In genomic region chr17:49996495-49997255, GRCh38 we compare ENCODE assay signal across 8 cellular contexts. TPM values are rescaled to one million over a fixed set of nuclear protein-coding genes. Genes with fewer than 3 reads are reported as not detected.
DNase-seq lines count a peak whose midpoint lies in the region; ATAC-seq and TF ChIP-seq lines count a peak whose summit lies in the region.

No MANE protein-coding gene starts in this region.

- peak; percentile 98 for TF ChIP-seq CTCF in RWPE1 (conservative IDR thresholded peaks at IDR 0.05; ENCODE audit: low read depth)
- TF ChIP-seq CTCF in heart right ventricle (IDR thresholded peaks at IDR 0.05) = peak; percentile 94 to 99 (median 98)
- TF ChIP-seq CTCF in sigmoid colon (IDR thresholded peaks at IDR 0.05) = peak; percentile 91 to 98 (median 94)

- H3K27me3 ChIP-seq in heart right ventricle (peaks cover 29 to 99% (median 96%) of the 10 kb centered on the region in 7 donors), sigmoid colon (peaks cover 40 to 98% (median 87%) of the 10 kb centered on the region in 3 donors)

- peaks cover 7 to 37% (median 31%) of the 10 kb centered on the region in 9 donors for H3K4me1 ChIP-seq in heart right ventricle
- H3K4me1 ChIP-seq in sigmoid colon = peaks cover 0 to 38% (median 37%) of the 10 kb centered on the region in 4 donors

- peak; percentile 72 for DNase-seq in CD1c-positive myeloid dendritic cell (ENCODE audit: extremely low spot score)
- peak; percentile 20 for DNase-seq in HS-27A (ENCODE audit: low read depth)
- peak; percentile 66 for DNase-seq in RWPE1 (ENCODE audit: low spot score)
- peak; percentile 42 to 69 (median 68) for DNase-seq in activated naive CD4-positive, alpha-beta T cell (lab: John Stamatoyannopoulos, UW)
- peak; percentile 39 to 68 for DNase-seq in heart right ventricle
- DNase-seq in sigmoid colon = no peak

- H3K9me3 ChIP-seq in heart right ventricle (no peaks in the 10 kb centered on the region), sigmoid colon (no peaks in the 10 kb centered on the region)

- intact Hi-C loops in heart right ventricle (cut with DNase I) (loop anchor here (1.0 to 10.0 kb wide), 13 partner anchors 44 to 429 kb away; partner anchors contain the start of gene SLC35B1 (in 6 of the 10)), sigmoid colon (cut with DNase I) (loop anchor here (1.0 to 5.0 kb wide), 3 partner anchors 44 to 428 kb away; partner anchors contain the start of gene SLC35B1)

- no peak for TF ChIP-seq POLR2A in sigmoid colon (IDR thresholded peaks at IDR 0.05)

- WGBS in heart right ventricle, 2 donors = 0 to 1% methylated on average over 54 to 56 of the region's 56 CpGs
- 0 to 1% methylated on average over 56 of the region's 56 CpGs for WGBS in sigmoid colon, 2 donors

- CTCF ChIA-PET in RWPE1 (lab: Yijun Ruan, JAX) = interaction anchor here (0.5 to 6.0 kb wide), 37 partner anchors 9 to 266 kb away, joined by 3 to 77 read pairs (median 5); partner anchors contain the start of gene KAT7

- peak overlapping the region; percentile 29 to 53 (median 41) for H3K4me3 ChIP-seq in heart right ventricle
- H3K4me3 ChIP-seq in sigmoid colon = peak overlapping the region in 3 of 4 donors; percentile 32 to 42 (median 35)

- POLR2A ChIA-PET in RWPE1 (lab: Yijun Ruan, JAX; ENCODE audit: low non-redundant PET) = interaction anchor here (0.6 kb wide), 2 partner anchors 135 to 232 kb away, joined by 3 to 11 read pairs; no protein-coding TSS in a partner anchor

- ATAC-seq in heart right ventricle (peak in 7 of 8 donors; percentile 29 to 66 (median 47)), GM21381 (IDR thresholded peaks at IDR 0.05; ENCODE audit: unreplicated experiment) (no peak), HG02938 (IDR thresholded peaks at IDR 0.05; ENCODE audit: unreplicated experiment) (no peak)

- H3K36me3 ChIP-seq in heart right ventricle = no peaks in the 10 kb centered on the region
- no peaks in the 10 kb centered on the region for H3K36me3 ChIP-seq in sigmoid colon

- peak overlapping the region; percentile 68 for H3K27ac ChIP-seq in RWPE1
- no peak overlapping the region for H3K27ac ChIP-seq in heart right ventricle
- no peak overlapping the region for H3K27ac ChIP-seq in sigmoid colon

- no peak for TF ChIP-seq EP300 in sigmoid colon (IDR thresholded peaks at IDR 0.05)

RNA-seq across cellular contexts. Expression of gene DLX3, which starts 1.7 kb away (rescaled TPM):
- total RNA-seq in heart right ventricle = under 1 TPM in 2 of 10 donors, not detected in 8; 0.11 to 0.23 TPM
- under 1 TPM in 1 of 2 donors, not detected in 1; 0.03 TPM for polyA plus RNA-seq in heart right ventricle
- under 1 TPM in 1 of 4 donors, not detected in 3; 0.27 TPM for total RNA-seq in sigmoid colon
- under 1 TPM in 1 of 3 donors, not detected in 2; 0.07 TPM for polyA plus RNA-seq in sigmoid colon

RNA-seq across cellular contexts. Expression of gene DLX4, which starts 27.7 kb away (rescaled TPM):
- total RNA-seq in heart right ventricle (under 1 TPM in 1 of 10 donors, not detected in 9; 0.26 TPM), sigmoid colon (not detected)
- polyA plus RNA-seq in heart right ventricle (under 1 TPM in 1 of 2 donors, not detected in 1; 0.03 TPM), sigmoid colon (under 1 TPM in 1 of 3 donors, not detected in 2; 0.34 TPM)

RNA-seq across cellular contexts. Expression of gene ITGA3, which starts 59.2 kb away (rescaled TPM):
- total RNA-seq in heart right ventricle (10 to 100 TPM; 12.5 to 44.2 (median 22.5) TPM), sigmoid colon (10 to 100 TPM; 19.9 to 54.0 (median 39.5) TPM)
- polyA plus RNA-seq in heart right ventricle (10 to 100 TPM; 26.1 to 39.9 TPM), sigmoid colon (10 to 100 TPM; 15.6 to 85.1 (median 17.1) TPM)

Comparison
In these comparisons a context has a peak if more than half of its experiments do, and no peak if none do; other contexts are left out.
1. ATAC-seq: peak in heart right ventricle (7 of 8); none in GM21381 (single experiment) and HG02938 (single experiment).
2. Peak in every context shown above with its lines, with median percentiles within 50 percentile points of each other: CTCF ChIP-seq.